ENCODE assay signal across 20 cellular contexts in genomic region chr3:14416453-14416852, GRCh38.
"Had no signal": no experiment of that assay in that cellular context is flagged by ENCODE, and none has a peak within 500 bp of the region (broad histone marks: within the 10 kb centered on the region; RNA-seq: fewer than 3 reads in every experiment).

No MANE protein-coding gene starts in this region.

- DNase-seq: activated CD4-positive, alpha-beta T cell treated with anti-CD3 and anti-CD28 coated beads, Interleukin-2, amount 50 U/mL, for 48 hours; activated naive CD4-positive, alpha-beta T cell treated with Interleukin-2 at 50 U/mL for 16 hours; activated naive CD8-positive, alpha-beta T cell treated with anti-CD3 and anti-CD28 coated beads, Interleukin-2, amount 10 ng/mL, durations not matched to agents 7 days and 5 days; activated T-cell treated with anti-CD3 and anti-CD28 coated beads, Interleukin-2, amount 50 U/mL, for 24 hours; body of pancreas; foreskin keratinocyte; glutamatergic neuron; hippocampal formation; islet precursor cell; lower lobe of right lung; natural killer cell; nucleus accumbens; retina; T-helper 2 cell had no signal

- H3K36me3 Mint-ChIP-seq: natural killer cell had no signal

- H3K27me3 Mint-ChIP-seq: activated naive CD8-positive, alpha-beta T cell treated with anti-CD3 and anti-CD28 coated beads, Interleukin-2, amount 10 ng/mL, durations not matched to agents 7 days and 5 days; activated T-cell treated with anti-CD3 and anti-CD28 coated beads, Interleukin-2, amount 50 U/mL, for 24 hours; stimulated activated naive CD8-positive, alpha-beta T cell treated with anti-CD3 and anti-CD28 coated beads, Interleukin-15, Interleukin-2, amounts not matched to agents 100 ng/mL and 50 ng/mL, for 24 hours had no signal

- H3K9me3 Mint-ChIP-seq: activated naive CD8-positive, alpha-beta T cell treated with anti-CD3 and anti-CD28 coated beads, Interleukin-2, amount 10 ng/mL, durations not matched to agents 7 days and 5 days; activated T-cell treated with anti-CD3 and anti-CD28 coated beads, Interleukin-2, amount 50 U/mL, for 24 hours; activated T-helper 2 cell treated with anti-CD3 and anti-CD28 coated beads, Interferon-gamma antibody, Interleukin-2, Interleukin-4, amounts not matched to agents 10 μg/mL and 5 μg/mL and 100 μg/mL, durations not matched to agents 14 hours and 24 hours and 36 hours; natural killer cell; stimulated activated naive CD8-positive, alpha-beta T cell treated with anti-CD3 and anti-CD28 coated beads, Interleukin-15, Interleukin-2, amounts not matched to agents 100 ng/mL and 50 ng/mL, for 24 hours had no signal

- H3K27ac ChIP-seq: body of pancreas, foreskin keratinocyte, lower lobe of right lung, tibial nerve, vagina, VCaP had no signal

- H3K27me3 ChIP-seq: foreskin keratinocyte, tibial nerve, vagina had no signal

- H3K4me3 Mint-ChIP-seq: activated naive CD8-positive, alpha-beta T cell treated with anti-CD3 and anti-CD28 coated beads, Interleukin-2, amount 10 ng/mL, durations not matched to agents 7 days and 5 days; activated T-cell treated with anti-CD3 and anti-CD28 coated beads, Interleukin-2, amount 50 U/mL, for 24 hours; natural killer cell; stimulated activated naive CD8-positive, alpha-beta T cell treated with anti-CD3 and anti-CD28 coated beads, Interleukin-15, Interleukin-2, amounts not matched to agents 100 ng/mL and 50 ng/mL, for 24 hours had no signal

- H3K4me3 ChIP-seq: body of pancreas, lower lobe of right lung, tibial nerve, vagina had no signal

- H3K27ac Mint-ChIP-seq: activated naive CD8-positive, alpha-beta T cell treated with anti-CD3 and anti-CD28 coated beads, Interleukin-2, amount 10 ng/mL, durations not matched to agents 7 days and 5 days; activated T-cell treated with anti-CD3 and anti-CD28 coated beads, Interleukin-2, amount 50 U/mL, for 24 hours; activated T-helper 2 cell treated with anti-CD3 and anti-CD28 coated beads, Interferon-gamma antibody, Interleukin-2, Interleukin-4, amounts not matched to agents 10 μg/mL and 5 μg/mL and 100 μg/mL, durations not matched to agents 14 hours and 24 hours and 36 hours; natural killer cell; stimulated activated naive CD8-positive, alpha-beta T cell treated with anti-CD3 and anti-CD28 coated beads, Interleukin-15, Interleukin-2, amounts not matched to agents 100 ng/mL and 50 ng/mL, for 24 hours had no signal

- ATAC-seq: body of pancreas, lower lobe of right lung, natural killer cell had no signal

- H3K9me3 ChIP-seq: body of pancreas, lower lobe of right lung, tibial nerve, vagina had no signal

- FAIRE-seq: colon had no signal
